7 cellular contexts compared by ENCODE assay signal in genomic region chr2:32947484-32948143, GRCh38. TPM values are rescaled to one million over a fixed set of nuclear protein-coding genes. Genes with fewer than 3 reads are reported as not detected.
A peak's percentile ranks its signal among the peaks of the same experiment; 100 is the strongest.
DNase-seq lines count a peak whose midpoint lies in the region; ATAC-seq, FAIRE-seq and TF ChIP-seq lines count a peak whose summit lies in the region.

No MANE protein-coding gene starts in this region.

- TF ChIP-seq CTCF in PC-9 (conservative IDR thresholded peaks at IDR 0.05) (no peak), K562 (IDR thresholded peaks at IDR 0.05 in 2 of 3, conservative IDR thresholded peaks at IDR 0.05 in 1 of 3; ENCODE audit: insufficient read depth in 2 of 3, low read depth in 1 of 3, low read length in 3 of 3) (no peak)

- no peaks in the 10 kb centered on the region for H3K9me1 ChIP-seq in K562 (ENCODE audit: control insufficient read depth, insufficient read depth, low read length)

- TF ChIP-seq EP300 in K562 (IDR thresholded peaks at IDR 0.05; ENCODE audit: low read length): no peak

- H3K4me1 ChIP-seq in PC-9 (replicated peaks; ENCODE audit: insufficient read depth): peaks cover 10% of the 10 kb centered on the region
- H3K4me1 ChIP-seq in K562 (replicated peaks in 1 of 2; ENCODE audit: control insufficient read depth in 2 of 2, insufficient read depth in 2 of 2, low read length in 2 of 2): peaks cover 27 to 29% of the 10 kb centered on the region in 2 experiments; a peak in 4 of 5 replicates

- H3K4me2 ChIP-seq in PC-9 (peak overlapping the region; percentile 95), K562 (ENCODE audit: insufficient read depth, low read length) (peak overlapping the region; percentile 77)

- H4K20me1 ChIP-seq in PC-9 (ENCODE audit: insufficient read depth) (no peaks in the 10 kb centered on the region), K562 (replicated peaks; ENCODE audit: control insufficient read depth, insufficient read depth, low read length) (no peaks in the 10 kb centered on the region)

- peak overlapping the region; percentile 74 to 90 for H3K9ac ChIP-seq in K562 (ENCODE audit: insufficient read depth in 1 of 2, low read depth in 2 of 2, low read length in 2 of 2)

- BruUV-seq in PC-9 (replicated peaks; lab: Mats Ljungman, UMichigan) (no TSS peak), K562 (replicated peaks; lab: Mats Ljungman, UMichigan) (no TSS peak)

- H3K79me2 ChIP-seq in PC-9 (ENCODE audit: low read depth) (no peaks in the 10 kb centered on the region), K562 (ENCODE audit: control insufficient read depth, insufficient read depth, low read length) (peaks cover 18% of the 10 kb centered on the region; the same call in 1 of the 3 replicates)

- peaks cover 2 to 8% (median 5%) of the 10 kb centered on the region in 3 donors for H3K27me3 Mint-ChIP-seq in immature natural killer cell (ENCODE audit: low read depth in 3 of 3)

- H3K36me3 ChIP-seq in PC-9 (ENCODE audit: low read depth) (no peaks in the 10 kb centered on the region), K562 (ENCODE audit: control insufficient read depth, insufficient read depth, low read length) (no peaks in the 10 kb centered on the region; the same call in 2 of the 3 replicates)

- no peaks in the 10 kb centered on the region for H3K36me3 Mint-ChIP-seq in immature natural killer cell

- CTCF ChIA-PET in PC-9 (lab: Charles Lee) (interaction anchor here (0.6 kb wide), 1 partner anchor 248 kb away, joined by 10 read pairs; no protein-coding TSS in a partner anchor), K562 (lab: Yijun Ruan, JAX; ENCODE audit: low intra/inter-chr PET ratio) (no interaction called here)

- POLR2A ChIA-PET in PC-9 (lab: Charles Lee; ENCODE audit: unreplicated experiment) (no interaction called here), K562 (lab: Yijun Ruan, JAX) (interaction anchor here (0.6 to 1.2 kb wide), 2 partner anchors 14 to 162 kb away, joined by 4 to 5 read pairs; no protein-coding TSS in a partner anchor)

- H3K4me3 ChIP-seq in PC-9 (peak overlapping the region; percentile 77), K562 (peak overlapping the region; percentile 64)

- peak; percentile 61 to 69 for DNase-seq in PC-9
- peak; percentile 53 to 59 (median 56) for DNase-seq in K562 (ENCODE audit: extremely low read depth in 1 of 4, low spot score in 3 of 4)
- peak in 2 of 3 donors; percentile 9 to 22 for DNase-seq in immature natural killer cell
- DNase-seq in stimulated activated CD4-positive, alpha-beta T cell treated with anti-CD3 and anti-CD28 coated beads, Interleukin-12 subunit alpha, Interleukin-12 subunit beta, amount 100 ng/mL, for 4 hours: peak; percentile 21
- DNase-seq in Ammon's horn (ENCODE audit: low spot score): no peak

- TF ChIP-seq RAD21 in K562 (CRISPR knock-in tag; conservative IDR thresholded peaks at IDR 0.05 in 1 of 2, IDR thresholded peaks at IDR 0.05 in 1 of 2): no peak

- H3K4me3 Mint-ChIP-seq in immature natural killer cell: peak overlapping the region; percentile 72 to 83 (median 75)

- in situ Hi-C loops in K562 (cut with MboI): loop anchor here (10.0 to 25.0 kb wide), 2 partner anchors 427 to 640 kb away; partner anchors contain the start of gene FAM98A

- no peak for TF ChIP-seq POLR2A in K562 (conservative IDR thresholded peaks at IDR 0.05)

- ATAC-seq in GM18498 (IDR thresholded peaks at IDR 0.05; ENCODE audit: unreplicated experiment): peak; percentile 41
- peak; percentile 39 for ATAC-seq in HG02642 (IDR thresholded peaks at IDR 0.05; ENCODE audit: poor library complexity, unreplicated experiment)
- peak; percentile 58 for ATAC-seq in K562

- intact Hi-C loops in PC-9 (cut with micrococcal nuclease; ENCODE audit: unreplicated experiment) (loop anchor here (2.0 to 10.0 kb wide), 5 partner anchors 29 to 637 kb away; no protein-coding TSS in a partner anchor), K562 (cut with micrococcal nuclease) (loop anchor here (2.0 to 5.0 kb wide), 4 partner anchors 85 to 425 kb away; no protein-coding TSS in a partner anchor)

- no peaks in the 10 kb centered on the region for H3K9me3 Mint-ChIP-seq in immature natural killer cell

- peaks cover 7 to 21% of the 10 kb centered on the region in 2 donors for H3K4me1 Mint-ChIP-seq in immature natural killer cell

- WGBS in K562 (ENCODE audit: insufficient coverage, low coverage, missing lambda C conversion rate): 2% methylated on average over 41 of the region's 75 CpGs

- H3K9me2 ChIP-seq in PC-9 (ENCODE audit: insufficient read depth): no peaks in the 10 kb centered on the region

- H3K9me3 ChIP-seq in PC-9 (ENCODE audit: insufficient read depth, low read depth) (no peaks in the 10 kb centered on the region), K562 (replicated peaks; ENCODE audit: control insufficient read depth, insufficient read depth, low read depth, low read length) (no peaks in the 10 kb centered on the region)

- FAIRE-seq in K562 (lab: Jason Lieb, UNC): peak; percentile 19

- H2AFZ ChIP-seq in PC-9 (peak overlapping the region; percentile 96), K562 (ENCODE audit: low read depth, low read length) (peak overlapping the region; percentile 88)

- no peak overlapping the region for H3K27ac Mint-ChIP-seq in immature natural killer cell

- no peaks in the 10 kb centered on the region for H3K27me3 ChIP-seq in PC-9 (ENCODE audit: insufficient read depth, low read depth)
- H3K27me3 ChIP-seq in K562 (ENCODE audit: control insufficient read depth in 2 of 2, insufficient read depth in 2 of 2, low read length in 2 of 2): no peaks in the 10 kb centered on the region

- no peaks in the 10 kb centered on the region for H3F3A ChIP-seq in PC-9 (ENCODE audit: insufficient read depth, low read depth)

- H3K27ac ChIP-seq in PC-9 (no peak overlapping the region), K562 (ENCODE audit: extremely low read depth, low read depth, low read length) (peak overlapping the region; percentile 70)

TF ChIP-seq in K562, 482 proteins besides CTCF, POLR2A, EP300 and RAD21 (continues in another document):
- TF ChIP-seq E2F1 (CRISPR knock-in tag; IDR thresholded peaks at IDR 0.05) (no peak), JUN (IDR thresholded peaks at IDR 0.05; ENCODE audit: borderline replicate concordance, low read depth, low read length) (no peak), JUN (CRISPR knock-in tag; IDR thresholded peaks at IDR 0.05; ENCODE audit: borderline replicate concordance) (no peak), CBX5 (IDR thresholded peaks at IDR 0.05; ENCODE audit: borderline replicate concordance, low read depth) (no peak)

RNA-seq across cellular contexts. Expression of gene LTBP1, which starts 0.9 kb away (rescaled TPM):
- total RNA-seq in PC-9 (2021) (10.3 and 10.4 TPM in 2 replicates), K562 (2014; rRNA removed) (8.2 and 10.4 TPM in 2 replicates), K562 (2014; rRNA removed; fragmentation: Illumina TruSeq; extraction: Trizol) (7.9 and 8.5 TPM in 2 replicates), K562 (2015; rRNA removed; fragmentation: Illumina TruSeq; extraction: Trizol) (3.6 and 3.8 TPM in 2 replicates), K562 (2021) (12.8 and 13.6 TPM in 2 replicates)
- total RNA-seq in K562 (2011; cell fraction: chromatin; rRNA removed; ENCODE audit: low replicate concordance): 48.1 and 65.2 TPM in 2 replicates
- total RNA-seq in K562 (2011; cell fraction: nucleolus; rRNA removed): 41.1 and 45.5 TPM in 2 replicates
- total RNA-seq in K562 (2011; cell fraction: nucleoplasm; rRNA removed): 41.8 and 50.5 TPM in 2 replicates
- polyA plus RNA-seq in K562 (2011; rRNA removed) (12.2 and 16.4 TPM in 2 replicates), K562 (2014; fragmentation: Illumina TruSeq; extraction: Trizol) (9.7 and 12.0 TPM in 2 replicates), K562 (2014; fragmentation: Nextera tagmentation; extraction: Ambion mirVana) (1 to 10 TPM; 4.3 to 5.2 TPM), K562 (2014; rRNA removed) (6.7 and 7.0 TPM in 2 replicates), immature natural killer cell (1 to 10 TPM in 1 of 3 donors, under 1 TPM in 1, not detected in 1; 0.58 to 2.0 TPM)
- polyA plus RNA-seq in K562 (2011; cell fraction: cytosol; rRNA removed): 11.4 and 13.9 TPM in 2 replicates
- 9.9 and 15.8 TPM in 2 replicates for polyA plus RNA-seq in K562 (2011; cell fraction: nucleus; rRNA removed)
- polyA plus RNA-seq in K562 (2012): 6.6 and 7.6 TPM in 2 replicates
- polyA minus RNA-seq in K562 (2011; rRNA and poly(A)+ RNA removed): 39.9 and 55.1 TPM in 2 replicates
- 19.4 and 29.2 TPM in 2 replicates for polyA minus RNA-seq in K562 (2011; cell fraction: cytosol; rRNA and poly(A)+ RNA removed)
- polyA minus RNA-seq in K562 (2011; cell fraction: nucleus; rRNA and poly(A)+ RNA removed): 15.8 and 17.2 TPM in 2 replicates
